Comparison of ENCODE assay signal across 1 cellular context in genomic region chr17:35765086-35765710, GRCh38.
TF ChIP-seq lines count a peak whose summit lies in the region.

No MANE protein-coding gene starts in this region.

TF ChIP-seq in K562, 482 proteins besides CTCF, POLR2A, EP300 and RAD21:
- TF ChIP-seq, protein P1, sequence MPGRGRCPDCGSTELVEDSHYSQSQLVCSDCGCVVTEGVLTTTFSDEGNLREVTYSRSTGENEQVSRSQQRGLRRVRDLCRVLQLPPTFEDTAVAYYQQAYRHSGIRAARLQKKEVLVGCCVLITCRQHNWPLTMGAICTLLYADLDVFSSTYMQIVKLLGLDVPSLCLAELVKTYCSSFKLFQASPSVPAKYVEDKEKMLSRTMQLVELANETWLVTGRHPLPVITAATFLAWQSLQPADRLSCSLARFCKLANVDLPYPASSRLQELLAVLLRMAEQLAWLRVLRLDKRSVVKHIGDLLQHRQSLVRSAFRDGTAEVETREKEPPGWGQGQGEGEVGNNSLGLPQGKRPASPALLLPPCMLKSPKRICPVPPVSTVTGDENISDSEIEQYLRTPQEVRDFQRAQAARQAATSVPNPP (IDR thresholded peaks at IDR 0.05; ENCODE audit: borderline replicate concordance, insufficient read depth, insufficient read length) = no peak
- TF ChIP-seq PHB2 (IDR thresholded peaks at IDR 0.05; ENCODE audit: low read depth) (no peak), MTF1 (CRISPR knock-in tag; IDR thresholded peaks at IDR 0.05; ENCODE audit: borderline replicate concordance) (no peak), SMARCB1 (IDR thresholded peaks at IDR 0.05; ENCODE audit: insufficient read length, low read depth) (no peak), MEF2D (tag; conservative IDR thresholded peaks at IDR 0.05; ENCODE audit: low read depth) (no peak), ZNF3 (CRISPR knock-in tag; IDR thresholded peaks at IDR 0.05) (no peak), ZFX (CRISPR knock-in tag; IDR thresholded peaks at IDR 0.05) (no peak), NUFIP1 (IDR thresholded peaks at IDR 0.05; ENCODE audit: partially characterized antibody) (no peak), PURB (CRISPR knock-in tag; IDR thresholded peaks at IDR 0.05; ENCODE audit: low read depth) (no peak), ZNF324 (CRISPR knock-in tag; IDR thresholded peaks at IDR 0.05) (no peak), EZH2 (IDR thresholded peaks at IDR 0.05; ENCODE audit: borderline replicate concordance, low read depth, low read length) (no peak)
- TF ChIP-seq, protein P2, sequence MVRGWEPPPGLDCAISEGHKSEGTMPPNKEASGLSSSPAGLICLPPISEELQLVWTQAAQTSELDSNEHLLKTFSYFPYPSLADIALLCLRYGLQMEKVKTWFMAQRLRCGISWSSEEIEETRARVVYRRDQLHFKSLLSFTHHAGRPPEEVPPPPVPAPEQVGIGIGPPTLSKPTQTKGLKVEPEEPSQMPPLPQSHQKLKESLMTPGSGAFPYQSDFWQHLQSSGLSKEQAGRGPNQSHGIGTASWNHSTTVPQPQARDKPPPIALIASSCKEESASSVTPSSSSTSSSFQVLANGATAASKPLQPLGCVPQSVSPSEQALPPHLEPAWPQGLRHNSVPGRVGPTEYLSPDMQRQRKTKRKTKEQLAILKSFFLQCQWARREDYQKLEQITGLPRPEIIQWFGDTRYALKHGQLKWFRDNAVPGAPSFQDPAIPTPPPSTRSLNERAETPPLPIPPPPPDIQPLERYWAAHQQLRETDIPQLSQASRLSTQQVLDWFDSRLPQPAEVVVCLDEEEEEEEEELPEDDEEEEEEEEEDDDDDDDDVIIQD (CRISPR knock-in tag; IDR thresholded peaks at IDR 0.05) = no peak
- TF ChIP-seq, protein P3, sequence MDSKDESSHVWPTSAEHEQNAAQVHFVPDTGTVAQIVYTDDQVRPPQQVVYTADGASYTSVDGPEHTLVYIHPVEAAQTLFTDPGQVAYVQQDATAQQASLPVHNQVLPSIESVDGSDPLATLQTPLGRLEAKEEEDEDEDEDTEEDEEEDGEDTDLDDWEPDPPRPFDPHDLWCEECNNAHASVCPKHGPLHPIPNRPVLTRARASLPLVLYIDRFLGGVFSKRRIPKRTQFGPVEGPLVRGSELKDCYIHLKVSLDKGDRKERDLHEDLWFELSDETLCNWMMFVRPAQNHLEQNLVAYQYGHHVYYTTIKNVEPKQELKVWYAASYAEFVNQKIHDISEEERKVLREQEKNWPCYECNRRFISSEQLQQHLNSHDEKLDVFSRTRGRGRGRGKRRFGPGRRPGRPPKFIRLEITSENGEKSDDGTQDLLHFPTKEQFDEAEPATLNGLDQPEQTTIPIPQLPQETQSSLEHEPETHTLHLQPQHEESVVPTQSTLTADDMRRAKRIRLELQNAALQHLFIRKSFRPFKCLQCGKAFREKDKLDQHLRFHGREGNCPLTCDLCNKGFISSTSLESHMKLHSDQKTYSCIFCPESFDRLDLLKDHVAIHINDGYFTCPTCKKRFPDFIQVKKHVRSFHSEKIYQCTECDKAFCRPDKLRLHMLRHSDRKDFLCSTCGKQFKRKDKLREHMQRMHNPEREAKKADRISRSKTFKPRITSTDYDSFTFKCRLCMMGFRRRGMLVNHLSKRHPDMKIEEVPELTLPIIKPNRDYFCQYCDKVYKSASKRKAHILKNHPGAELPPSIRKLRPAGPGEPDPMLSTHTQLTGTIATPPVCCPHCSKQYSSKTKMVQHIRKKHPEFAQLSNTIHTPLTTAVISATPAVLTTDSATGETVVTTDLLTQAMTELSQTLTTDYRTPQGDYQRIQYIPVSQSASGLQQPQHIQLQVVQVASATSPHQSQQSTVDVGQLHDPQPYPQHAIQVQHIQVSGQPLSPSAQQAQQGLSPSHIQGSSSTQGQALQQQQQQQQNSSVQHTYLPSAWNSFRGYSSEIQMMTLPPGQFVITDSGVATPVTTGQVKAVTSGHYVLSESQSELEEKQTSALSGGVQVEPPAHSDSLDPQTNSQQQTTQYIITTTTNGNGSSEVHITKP (IDR thresholded peaks at IDR 0.05; ENCODE audit: partially characterized antibody) = no peak
